8 cellular contexts compared by ENCODE assay signal in genomic region chr1:111593403-111594127, GRCh38. TPM values are rescaled to one million over a fixed set of nuclear protein-coding genes. Genes with fewer than 3 reads are reported as not detected.
DNase-seq lines count a peak whose midpoint lies in the region; ATAC-seq and TF ChIP-seq lines count a peak whose summit lies in the region.

No MANE protein-coding gene starts in this region.

- TF ChIP-seq POLR2A in transverse colon (IDR thresholded peaks at IDR 0.05): no peak

- POLR2A ChIA-PET in activated CD8-positive, alpha-beta T cell treated with anti-CD3 and anti-CD28 coated beads for 36 hours (lab: Charles Lee): interaction anchor here (1.0 to 11.7 kb wide), 15 partner anchors 10 to 378 kb away, joined by 3 to 125 read pairs (median 4); partner anchors contain the start of genes RAP1A and WDR77

- no peaks in the 10 kb centered on the region for H3K36me3 ChIP-seq in transverse colon

- no peak for ATAC-seq in activated CD8-positive, alpha-beta memory T cell treated with anti-CD3 and anti-CD28 coated beads, Interleukin-2, amount 10 ng/mL, durations not matched to agents 7 days and 5 days
- no peak for ATAC-seq in activated CD8-positive, alpha-beta T cell treated with anti-CD3 and anti-CD28 coated beads for 36 hours

- no peak overlapping the region for H3K4me3 ChIP-seq in transverse colon

- no peaks in the 10 kb centered on the region for H3K9me3 ChIP-seq in transverse colon

- WGBS in transverse colon (ENCODE audit: low coverage in 1 of 2), 2 donors: 43 to 55% methylated on average over 1 to 3 of the region's 3 CpGs

- H3K27me3 ChIP-seq in transverse colon: no peaks in the 10 kb centered on the region

- H3K27ac Mint-ChIP-seq in activated CD8-positive, alpha-beta memory T cell treated with anti-CD3 and anti-CD28 coated beads, Interleukin-2, amount 10 ng/mL, durations not matched to agents 7 days and 5 days: peak overlapping the region; percentile 96
- H3K27ac Mint-ChIP-seq in activated CD8-positive, alpha-beta T cell treated with anti-CD3 and anti-CD28 coated beads for 36 hours: peak overlapping the region; percentile 91

- peaks cover 2% of the 10 kb centered on the region for H3K36me3 Mint-ChIP-seq in activated CD8-positive, alpha-beta memory T cell treated with anti-CD3 and anti-CD28 coated beads, Interleukin-2, amount 10 ng/mL, durations not matched to agents 7 days and 5 days
- H3K36me3 Mint-ChIP-seq in activated CD8-positive, alpha-beta T cell treated with anti-CD3 and anti-CD28 coated beads for 36 hours (ENCODE audit: low read depth): peaks cover 2% of the 10 kb centered on the region

- in situ Hi-C loops in transverse colon (cut with MboI; ENCODE audit: low pct_ligation_motif_present in 1 of 4, low pct_unique_long_range_greater_than_20kb in 1 of 4, low sequenced_read_pairs in 3 of 4): no loop called here

- intact Hi-C loops in activated CD8-positive, alpha-beta T cell treated with anti-CD3 and anti-CD28 coated beads for 36 hours (cut with micrococcal nuclease): loop anchor here (2.0 kb wide), 2 partner anchors 25 to 77 kb away; partner anchors contain the start of gene RAP1A
- intact Hi-C loops in transverse colon (cut with DNase I; ENCODE audit: low total_unique reads): no loop called here

- peaks cover 84% of the 10 kb centered on the region for H3K4me1 Mint-ChIP-seq in activated CD8-positive, alpha-beta memory T cell treated with anti-CD3 and anti-CD28 coated beads, Interleukin-2, amount 10 ng/mL, durations not matched to agents 7 days and 5 days
- peaks cover 84% of the 10 kb centered on the region for H3K4me1 Mint-ChIP-seq in activated CD8-positive, alpha-beta T cell treated with anti-CD3 and anti-CD28 coated beads for 36 hours (ENCODE audit: low read depth)

- no peaks in the 10 kb centered on the region for H3K9me3 Mint-ChIP-seq in activated CD8-positive, alpha-beta memory T cell treated with anti-CD3 and anti-CD28 coated beads, Interleukin-2, amount 10 ng/mL, durations not matched to agents 7 days and 5 days (ENCODE audit: low read depth)
- peaks cover 2% of the 10 kb centered on the region for H3K9me3 Mint-ChIP-seq in activated CD8-positive, alpha-beta T cell treated with anti-CD3 and anti-CD28 coated beads for 36 hours

- H3K27ac ChIP-seq in transverse colon: peak overlapping the region; percentile 81 to 84 (median 82)

- CTCF ChIA-PET in activated CD8-positive, alpha-beta memory T cell treated with anti-CD3 and anti-CD28 coated beads, Interleukin-2, amount 10 ng/mL, durations not matched to agents 7 days and 5 days (lab: Charles Lee): interaction anchor here (0.6 to 6.3 kb wide), 15 partner anchors 11 to 378 kb away, joined by 3 to 52 read pairs (median 5); partner anchors contain the start of genes INKA2 and RAP1A
- CTCF ChIA-PET in activated CD8-positive, alpha-beta T cell treated with anti-CD3 and anti-CD28 coated beads for 36 hours (lab: Charles Lee): interaction anchor here (0.6 to 4.5 kb wide), 15 partner anchors 8 to 147 kb away, joined by 3 to 46 read pairs (median 4); no protein-coding TSS in a partner anchor

- no peak for DNase-seq in activated CD8-positive, alpha-beta memory T cell treated with anti-CD3 and anti-CD28 coated beads, Interleukin-2, amount 10 ng/mL, durations not matched to agents 7 days and 5 days
- no peak for DNase-seq in activated CD8-positive, alpha-beta memory T cell treated with anti-CD3 and anti-CD28 coated beads, Interleukin-2, amount 50 U/mL, for 4 hours
- no peak for DNase-seq in activated CD8-positive, alpha-beta T cell treated with anti-CD3 and anti-CD28 coated beads for 36 hours
- DNase-seq in left kidney (ENCODE audit: low read depth, low spot score) (peak; percentile 23), transverse colon (no peak), LoVo (ENCODE audit: low spot score) (no peak), superior temporal gyrus (ENCODE audit: extremely low spot score) (no peak), dedifferentiated amniotic fluid mesenchymal stem cell (ENCODE audit: extremely low spot score) (no peak)

- H3K4me1 ChIP-seq in transverse colon: peaks cover 22 to 66% (median 36%) of the 10 kb centered on the region in 4 donors

- TF ChIP-seq CTCF in activated CD8-positive, alpha-beta T cell treated with anti-CD3 and anti-CD28 coated beads for 36 hours (IDR thresholded peaks at IDR 0.05): no peak
- no peak for TF ChIP-seq CTCF in transverse colon (IDR thresholded peaks at IDR 0.05)

- H3K4me3 Mint-ChIP-seq in activated CD8-positive, alpha-beta memory T cell treated with anti-CD3 and anti-CD28 coated beads, Interleukin-2, amount 10 ng/mL, durations not matched to agents 7 days and 5 days: peak overlapping the region; percentile 58
- H3K4me3 Mint-ChIP-seq in activated CD8-positive, alpha-beta T cell treated with anti-CD3 and anti-CD28 coated beads for 36 hours: peak overlapping the region; percentile 57

- no peaks in the 10 kb centered on the region for H3K27me3 Mint-ChIP-seq in activated CD8-positive, alpha-beta memory T cell treated with anti-CD3 and anti-CD28 coated beads, Interleukin-2, amount 10 ng/mL, durations not matched to agents 7 days and 5 days
- no peaks in the 10 kb centered on the region for H3K27me3 Mint-ChIP-seq in activated CD8-positive, alpha-beta T cell treated with anti-CD3 and anti-CD28 coated beads for 36 hours

- TF ChIP-seq EP300 in transverse colon (IDR thresholded peaks at IDR 0.05; ENCODE audit: low read depth): no peak

RNA-seq across cellular contexts. Expression of gene RAP1A, which starts 26.0 kb away (rescaled TPM):
- total RNA-seq in activated CD8-positive, alpha-beta memory T cell treated with anti-CD3 and anti-CD28 coated beads, Interleukin-2, amount 10 ng/mL, durations not matched to agents 7 days and 5 days: 100 to 1,000 TPM; 161 to 224 TPM
- 100 to 1,000 TPM; 197 to 198 TPM for total RNA-seq in activated CD8-positive, alpha-beta T cell treated with anti-CD3 and anti-CD28 coated beads for 36 hours
- total RNA-seq in transverse colon: 10 to 100 TPM; 34.0 to 87.2 (median 57.7) TPM
